ENCODE assay signal across 1 cellular context in genomic region chr2:151071906-151072305, GRCh38.
TF ChIP-seq lines count a peak whose summit lies in the region.

No MANE protein-coding gene starts in this region.

TF ChIP-seq in WTC11, 78 proteins besides CTCF, POLR2A, EP300 and RAD21 (continued from another document):
- TF ChIP-seq AFF4 (CRISPR knock-in tag; IDR thresholded peaks at IDR 0.05; ENCODE audit: borderline replicate concordance): no peak
